In the genomic region with DNA sequence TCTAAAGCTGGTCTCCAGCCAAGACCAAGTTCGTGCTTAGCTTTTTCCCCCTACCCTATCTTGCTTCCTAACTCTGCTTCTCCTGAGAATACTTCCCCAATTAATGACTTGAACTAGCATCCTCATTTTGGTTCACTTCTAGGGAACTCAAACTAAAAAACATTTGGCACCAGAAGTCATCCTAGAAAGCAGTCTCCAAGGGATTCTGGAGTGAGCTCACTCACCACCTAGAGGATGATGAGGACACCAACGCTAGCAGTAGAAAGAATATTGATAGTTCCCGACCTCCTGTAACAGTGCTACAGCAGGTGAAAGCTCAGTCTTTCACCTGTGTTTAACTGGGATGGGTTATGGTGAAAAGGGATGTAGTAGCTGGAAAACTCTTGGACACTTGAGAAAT, we compare ENCODE assay signal across 14 cellular contexts. TPM values are rescaled to one million over a fixed set of nuclear protein-coding genes. Genes with fewer than 3 reads are reported as not detected.
A peak's percentile ranks its signal among the peaks of the same experiment; 100 is the strongest.
DNase-seq lines count a peak whose midpoint lies in the region; ATAC-seq and TF ChIP-seq lines count a peak whose summit lies in the region.
"Had no signal": no experiment of that assay in that cellular context is flagged by ENCODE, and none has a peak within 500 bp of the region (broad histone marks: within the 10 kb centered on the region; RNA-seq: fewer than 3 reads in every experiment).

No MANE protein-coding gene starts in this region.

- in situ Hi-C loops in Panc1 (cut with HindIII; ENCODE audit: low pct_unique_long_range_greater_than_20kb, low sequenced_read_pairs): no loop called here

- ATAC-seq in Panc1: no peak
- no peak for ATAC-seq in HG03442 (IDR thresholded peaks at IDR 0.05; ENCODE audit: unreplicated experiment)
- ATAC-seq in HG03520 (IDR thresholded peaks at IDR 0.05; ENCODE audit: unreplicated experiment): no peak
- ATAC-seq: activated CD8-positive, alpha-beta T cell treated with anti-CD3 and anti-CD28 coated beads, Interleukin-2, amount 10 ng/mL, durations not matched to agents 7 days and 5 days had no signal

- CTCF ChIA-PET in Panc1 (lab: Charles Lee): interaction anchor here (0.5 to 1.7 kb wide), 4 partner anchors 57 to 346 kb away, joined by 3 to 9 read pairs (median 6); no protein-coding TSS in a partner anchor

- DNase-seq in AG09309 (ENCODE audit: low read depth) (no peak), HCEC 1CT (peak; percentile 16), Panc1 (ENCODE audit: low read depth, low spot score) (no peak), foreskin fibroblast (peak in 1 of 2 donors; percentile 32), substantia nigra (lab: John Stamatoyannopoulos, UW) (no peak), NCI-H1105 treated with DMSO at 0.1 percent for 48 hours (lab: John Stamatoyannopoulos, UW) (no peak)
- DNase-seq: activated CD8-positive, alpha-beta T cell treated with anti-CD3 and anti-CD28 coated beads, Interleukin-2, amount 10 ng/mL, durations not matched to agents 7 days and 5 days; activated naive CD4-positive, alpha-beta T cell treated with Interleukin-2 at 50 U/mL for 16 hours; cerebellar nuclear complex; islet precursor cell; NCI-H1092 treated with DMSO at 0.1 percent for 48 hours had no signal

- no peaks in the 10 kb centered on the region; the same call in 1 of the 2 replicates for H3K36me3 ChIP-seq in Panc1 (ENCODE audit: control insufficient read depth, insufficient read depth, low read length)
- H3K36me3 ChIP-seq: right atrium auricular region had no signal

- no peaks in the 10 kb centered on the region for H3K9me3 ChIP-seq in Panc1 (ENCODE audit: control insufficient read depth, insufficient read depth, low read depth, low read length)
- H3K9me3 ChIP-seq: right atrium auricular region had no signal

- TF ChIP-seq CTCF in AG09309 (IDR thresholded peaks at IDR 0.05; ENCODE audit: control insufficient read depth, insufficient read depth, low read depth, low read length, missing control alignments) (peak; percentile 28), Panc1 (IDR thresholded peaks at IDR 0.05) (peak; percentile 57), foreskin fibroblast (IDR thresholded peaks at IDR 0.05; ENCODE audit: low read depth, low read length) (peak; percentile 13)

- intact Hi-C loops in Panc1 (cut with micrococcal nuclease; ENCODE audit: unreplicated experiment): no loop called here

- BruUV-seq in Panc1 (replicated peaks; lab: Mats Ljungman, UMichigan): no TSS peak

- H3K4me1 ChIP-seq in Panc1 (ENCODE audit: control insufficient read depth, insufficient read depth, low read length): no peaks in the 10 kb centered on the region
- H3K4me1 ChIP-seq: right atrium auricular region had no signal

- no peak overlapping the region for H3K27ac ChIP-seq in Panc1 (ENCODE audit: low read length)
- no peak overlapping the region for H3K27ac ChIP-seq in substantia nigra (ENCODE audit: low read depth, low read length, poor library complexity, severe bottlenecking)
- H3K27ac ChIP-seq: right atrium auricular region had no signal

- H3K27me3 ChIP-seq in Panc1 (ENCODE audit: control insufficient read depth, insufficient read depth, low read length): peaks cover 4% of the 10 kb centered on the region; the same call in 1 of the 2 replicates
- H3K27me3 ChIP-seq: right atrium auricular region had no signal

- POLR2A ChIA-PET in Panc1 (lab: Charles Lee): no interaction called here

- H3K4me3 ChIP-seq in AG09309 (ENCODE audit: control insufficient read depth, low read depth, low read length): no peak overlapping the region
- H3K4me3 ChIP-seq in Panc1 (ENCODE audit: low read depth in 2 of 2, low read length in 2 of 2): no peak overlapping the region
- H3K4me3 ChIP-seq in foreskin fibroblast (ENCODE audit: low read depth in 1 of 2, low read length in 2 of 2): no peak overlapping the region
- H3K4me3 ChIP-seq: right atrium auricular region had no signal

RNA-seq across cellular contexts. Expression of gene PSMB2, which starts 4.7 kb away (rescaled TPM):
- 95.0 TPM for total RNA-seq in Panc1 (2021; ENCODE audit: unreplicated experiment)
- polyA plus RNA-seq in Panc1 (2012; ENCODE audit: insufficient read length): 79.1 TPM
